17 cellular contexts compared by ENCODE assay signal in the genomic region with DNA sequence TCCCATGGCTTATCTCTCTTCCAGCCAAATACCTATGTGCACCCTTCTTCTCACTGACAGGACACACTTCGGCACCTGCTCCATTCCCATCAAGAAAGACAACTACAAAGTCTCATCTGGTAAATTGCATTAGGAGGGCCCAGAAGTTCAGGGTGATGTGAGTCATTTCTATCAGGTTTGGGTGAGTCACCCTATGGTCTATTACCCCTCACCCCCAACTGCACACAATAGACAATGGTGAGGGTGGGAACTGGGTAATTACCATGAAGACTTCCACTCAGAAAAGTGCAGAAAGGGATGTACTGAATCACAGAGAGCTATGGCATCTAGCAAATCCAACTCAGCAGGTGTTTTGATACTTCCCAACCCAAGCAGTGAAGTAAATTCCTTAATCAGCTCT.
DNase-seq lines count a peak whose midpoint lies in the region; ATAC-seq and TF ChIP-seq lines count a peak whose summit lies in the region.
"Had no signal": no experiment of that assay in that cellular context is flagged by ENCODE, and none has a peak within 500 bp of the region (broad histone marks: within the 10 kb centered on the region; RNA-seq: fewer than 3 reads in every experiment).

No MANE protein-coding gene starts in this region.

- peak; percentile 43 for DNase-seq in kidney tubule cell (ENCODE audit: low spot score)
- no peak for DNase-seq in effector memory CD4-positive, alpha-beta T cell
- no peak for DNase-seq in NK-92 treated with Interleukin-12 subunit alpha and Interleukin-12 subunit beta, amount 100 ng/mL, for 24 hours (lab: John Stamatoyannopoulos, UW)
- no peak for DNase-seq in foreskin fibroblast
- DNase-seq: activated CD4-positive, alpha-beta T cell treated with anti-CD3 and anti-CD28 coated beads, Interleukin-2, amount 10 ng/mL, durations not matched to agents 24 days and 14 days; dermis blood vessel endothelial cell; EL; lower lobe of right lung; MM.1S; natural killer cell; NCI-H2107; stimulated activated CD4-positive, alpha-beta T cell treated with anti-CD3 and anti-CD28 coated beads, Interleukin-2, amount 100 ng/mL, for 24 hours; uterus had no signal

- no peaks in the 10 kb centered on the region for H3K27me3 ChIP-seq in effector memory CD4-positive, alpha-beta T cell (replicated peaks; ENCODE audit: control insufficient read depth, insufficient read depth, low read length, poor library complexity, severe bottlenecking)
- H3K27me3 ChIP-seq: uterus had no signal

- no peaks in the 10 kb centered on the region for H3K9me3 ChIP-seq in effector memory CD4-positive, alpha-beta T cell (ENCODE audit: control insufficient read depth, low read length)
- H3K9me3 ChIP-seq: lower lobe of right lung, uterus had no signal

- H3K36me3 ChIP-seq in effector memory CD4-positive, alpha-beta T cell (ENCODE audit: control insufficient read depth, insufficient read depth, low read length): no peaks in the 10 kb centered on the region
- H3K36me3 ChIP-seq: lower lobe of right lung, uterus had no signal

- TF ChIP-seq CTCF in foreskin fibroblast (IDR thresholded peaks at IDR 0.05; ENCODE audit: low read depth, low read length): no peak

- no peaks in the 10 kb centered on the region for H3K4me1 ChIP-seq in effector memory CD4-positive, alpha-beta T cell (ENCODE audit: control insufficient read depth, insufficient read depth, low read length, poor library complexity, severe bottlenecking)
- H3K4me1 ChIP-seq: lower lobe of right lung, uterus had no signal

- ATAC-seq in GM18508 (IDR thresholded peaks at IDR 0.05; ENCODE audit: insufficient read depth, unreplicated experiment) (peak; percentile 54), GM21360 (IDR thresholded peaks at IDR 0.05; ENCODE audit: unreplicated experiment) (peak; percentile 90), HG03432 (IDR thresholded peaks at IDR 0.05; ENCODE audit: unreplicated experiment) (peak; percentile 88)
- ATAC-seq: lower lobe of right lung, natural killer cell, Right ventricle myocardium inferior had no signal

- no peak overlapping the region for H3K4me3 ChIP-seq in effector memory CD4-positive, alpha-beta T cell (ENCODE audit: insufficient read depth, low read depth, low read length, poor library complexity, severe bottlenecking)
- H3K4me3 ChIP-seq in foreskin fibroblast (ENCODE audit: low read depth in 1 of 2, low read length in 2 of 2): no peak overlapping the region
- H3K4me3 ChIP-seq: lower lobe of right lung, uterus had no signal

- H3K27ac ChIP-seq in effector memory CD4-positive, alpha-beta T cell (ENCODE audit: insufficient read depth, low read length, poor library complexity, severe bottlenecking): no peak overlapping the region
- H3K27ac ChIP-seq: lower lobe of right lung, uterus had no signal
